8 cellular contexts compared by ENCODE assay signal in genomic region chr11:105610796-105611361, GRCh38. TPM values are rescaled to one million over a fixed set of nuclear protein-coding genes. Genes with fewer than 3 reads are reported as not detected.
DNase-seq lines count a peak whose midpoint lies in the region; ATAC-seq and TF ChIP-seq lines count a peak whose summit lies in the region.

No MANE protein-coding gene starts in this region.

- H3K27me3 ChIP-seq in ascending aorta = no peaks in the 10 kb centered on the region

- TF ChIP-seq CTCF in ascending aorta (IDR thresholded peaks at IDR 0.05) (no peak), mucosa of descending colon (IDR thresholded peaks at IDR 0.05) (no peak)

- H3K36me3 ChIP-seq in ascending aorta (no peaks in the 10 kb centered on the region), mucosa of descending colon (ENCODE audit: low read depth) (no peaks in the 10 kb centered on the region)

- DNase-seq in DMS53 (lab: John Stamatoyannopoulos, UW) (peak; percentile 20), DMS53 treated with DMSO at 0.1 percent for 48 hours (lab: John Stamatoyannopoulos, UW; ENCODE audit: unreplicated experiment) (no peak), ascending aorta (ENCODE audit: low spot score in 2 of 2) (no peak), mucosa of descending colon (no peak), DMS79 treated with DMSO at 0.1 percent for 48 hours (lab: John Stamatoyannopoulos, UW) (no peak), hippocampal formation (lab: John Stamatoyannopoulos, UW) (no peak)

- intact Hi-C loops in ascending aorta (cut with DNase I) (no loop called here), mucosa of descending colon (cut with DNase I, micrococcal nuclease) (no loop called here)

- H3K9me3 ChIP-seq in ascending aorta = no peaks in the 10 kb centered on the region
- H3K9me3 ChIP-seq in iPS-18c (ENCODE audit: control insufficient read depth, insufficient read depth, low read length) = no peaks in the 10 kb centered on the region
- no peaks in the 10 kb centered on the region for H3K9me3 ChIP-seq in mucosa of descending colon

- ATAC-seq in mucosa of descending colon = no peak

- H3K27ac ChIP-seq in ascending aorta = peak overlapping the region in 1 of 2 donors; percentile 64
- peak overlapping the region in 1 of 21 experiments; percentile 52 for H3K27ac ChIP-seq in skin epidermis

- H3K4me3 ChIP-seq in ascending aorta (peak overlapping the region; percentile 55 to 58), iPS-18c (ENCODE audit: insufficient read depth, low read depth, low read length) (peak overlapping the region; percentile 67), skin epidermis (peak overlapping the region in 5 of 7 experiments; percentile 17 to 37 (median 19)), mucosa of descending colon (no peak overlapping the region)

- H3K4me1 ChIP-seq in ascending aorta (peaks cover 0 to 5% of the 10 kb centered on the region in 2 donors), mucosa of descending colon (ENCODE audit: low read depth) (no peaks in the 10 kb centered on the region)

RNA-seq across cellular contexts. Expression of gene GRIA4, which starts 1.0 kb away (rescaled TPM):
- not detected for total RNA-seq in ascending aorta
- 1 to 10 TPM; 1.6 to 2.3 (median 1.6) TPM for total RNA-seq in mucosa of descending colon
